Comparison of ENCODE assay signal across 8 cellular contexts in genomic region chr15:35289029-35289617, GRCh38.
A peak's percentile ranks its signal among the peaks of the same experiment; 100 is the strongest.
DNase-seq lines count a peak whose midpoint lies in the region; ATAC-seq, FAIRE-seq and TF ChIP-seq lines count a peak whose summit lies in the region.

No MANE protein-coding gene starts in this region.

- peak; percentile 68 for ATAC-seq in left ventricle myocardium superior

- TF ChIP-seq POLR2A in lower leg skin (IDR thresholded peaks at IDR 0.05), result no peak

- 29 to 35% methylated on average over 3 of the region's 3 CpGs for WGBS in lower leg skin, 2 donors

- intact Hi-C loops in left ventricle myocardium superior (cut with micrococcal nuclease), result loop anchor here (5.0 kb wide), 1 partner anchor 153 kb away; no protein-coding TSS in a partner anchor
- intact Hi-C loops in lower leg skin (cut with DNase I; ENCODE audit: low total_unique reads), result no loop called here

- TF ChIP-seq CTCF in lower leg skin (IDR thresholded peaks at IDR 0.05), result peak in 1 of 3 donors; percentile 4

- peak; percentile 97 for FAIRE-seq in TTC549 (lab: Jason Lieb, UNC)

- DNase-seq in SIG-M5 treated with dmso at 0.1 percent for 504 hours (lab: John Stamatoyannopoulos, UW; ENCODE audit: unreplicated experiment), result peak; percentile 42
- no peak for DNase-seq in SIG-M5 (lab: John Stamatoyannopoulos, UW)
- peak; percentile 26 to 39 for DNase-seq in Kasumi-1 (lab: John Stamatoyannopoulos, UW)
- no peak for DNase-seq in left ventricle myocardium superior
- DNase-seq in stromal cell of bone marrow (ENCODE audit: low read depth), result peak; percentile 40
- DNase-seq in lower leg skin (ENCODE audit: low spot score in 2 of 2), result no peak
- no peak for DNase-seq in SKM-1 (lab: John Stamatoyannopoulos, UW; ENCODE audit: unreplicated experiment)

- no peak overlapping the region for H3K4me3 ChIP-seq in lower leg skin (ENCODE audit: low read depth, poor library complexity, severe bottlenecking)

Comparison
In these comparisons a context has a peak if more than half of its experiments do, and no peak if none do; other contexts are left out.
1. DNase-seq: peak in SIG-M5 treated with dmso at 0.1 percent for 504 hours (single experiment), Kasumi-1 (2 of 2) and stromal cell of bone marrow (single experiment); none in SIG-M5 (single experiment), left ventricle myocardium superior (single experiment), lower leg skin (0 of 2) and SKM-1 (single experiment).